In genomic region chr20:32543570-32544259, GRCh38 we compare ENCODE assay signal across 1 cellular context.
TF ChIP-seq lines count a peak whose summit lies in the region.

No MANE protein-coding gene starts in this region.

TF ChIP-seq in HepG2, 621 proteins besides CTCF, POLR2A, EP300 and RAD21 (continued from another document and continues in another):
- TF ChIP-seq ARID4A (CRISPR knock-in tag; IDR thresholded peaks at IDR 0.05; ENCODE audit: borderline replicate concordance) (peak; percentile 81; the same call in 1 of the 2 replicates), ZMYM4 (CRISPR knock-in tag; IDR thresholded peaks at IDR 0.05) (peak; percentile 92), ZNF784 (CRISPR knock-in tag; IDR thresholded peaks at IDR 0.05; ENCODE audit: borderline replicate concordance) (peak; percentile 99), CREB1 (IDR thresholded peaks at IDR 0.05) (no peak), CREB1 (CRISPR knock-in tag; IDR thresholded peaks at IDR 0.05) (no peak), UBTF (CRISPR knock-in tag; IDR thresholded peaks at IDR 0.05) (peak; percentile 95), PHF5A (CRISPR knock-in tag; IDR thresholded peaks at IDR 0.05; ENCODE audit: low read depth, unreplicated experiment) (peak; percentile 97), KDM5B (CRISPR knock-in tag; IDR thresholded peaks at IDR 0.05; ENCODE audit: borderline replicate concordance) (peak; percentile 97; the same call in 1 of the 2 replicates), SP1 (IDR thresholded peaks at IDR 0.05) (no peak), SP1 (CRISPR knock-in tag; IDR thresholded peaks at IDR 0.05) (peak; percentile 70; the same call in 1 of the 2 replicates), AKNA (CRISPR knock-in tag; IDR thresholded peaks at IDR 0.05; ENCODE audit: borderline replicate concordance) (no peak), MLXIP (CRISPR knock-in tag; IDR thresholded peaks at IDR 0.05; ENCODE audit: borderline replicate concordance) (peak; percentile 93; the same call in 1 of the 2 replicates), TOE1 (CRISPR knock-in tag; IDR thresholded peaks at IDR 0.05) (peak; percentile 58; the same call in 1 of the 2 replicates), ZNF780A (CRISPR knock-in tag; IDR thresholded peaks at IDR 0.05) (peak; percentile 98), ZNF629 (CRISPR knock-in tag; conservative IDR thresholded peaks at IDR 0.05) (peak; percentile 85), ZBTB8A (CRISPR knock-in tag; IDR thresholded peaks at IDR 0.05; ENCODE audit: borderline replicate concordance, low read depth) (no peak), NR3C1 (CRISPR knock-in tag; IDR thresholded peaks at IDR 0.05) (no peak), ZNF225 (CRISPR knock-in tag; IDR thresholded peaks at IDR 0.05) (0 out of 2 replicates have a peak, but pooled peaks have one; percentile 3), ZSCAN12 (CRISPR knock-in tag; IDR thresholded peaks at IDR 0.05) (peak; percentile 92), CCAR2 (optimal IDR thresholded peaks at IDR 0.05; ENCODE audit: low read depth, low read length) (no peak), HDAC6 (IDR thresholded peaks at IDR 0.05; ENCODE audit: low read depth, low read length) (no peak), PHB2 (IDR thresholded peaks at IDR 0.05; ENCODE audit: partially characterized antibody) (no peak), DDIT3 (CRISPR knock-in tag; IDR thresholded peaks at IDR 0.05) (no peak), ATF1 (CRISPR knock-in tag; IDR thresholded peaks at IDR 0.05) (no peak), PCBP2 (optimal IDR thresholded peaks at IDR 0.05; ENCODE audit: low read depth, low read length, poor library complexity, severe bottlenecking) (no peak), ATF7-NPFF (CRISPR knock-in tag; IDR thresholded peaks at IDR 0.05; ENCODE audit: low read depth) (peak; percentile 94), ZNF768 (CRISPR knock-in tag; IDR thresholded peaks at IDR 0.05) (peak; percentile 50; the same call in 1 of the 2 replicates), BRCA1 (CRISPR knock-in tag; IDR thresholded peaks at IDR 0.05) (peak; percentile 97), MLLT10 (CRISPR knock-in tag; IDR thresholded peaks at IDR 0.05) (no peak), ZNF710 (CRISPR knock-in tag; IDR thresholded peaks at IDR 0.05; ENCODE audit: borderline replicate concordance) (peak; percentile 99), NONO (IDR thresholded peaks at IDR 0.05) (no peak), NONO (CRISPR knock-in tag; conservative IDR thresholded peaks at IDR 0.05) (peak; percentile 99), KLF11 (CRISPR knock-in tag; IDR thresholded peaks at IDR 0.05) (peak; percentile 96; the same call in 1 of the 2 replicates), CHCHD3 (CRISPR knock-in tag; IDR thresholded peaks at IDR 0.05) (0 out of 2 replicates have a peak, but pooled peaks have one; percentile 1), RFX5 (IDR thresholded peaks at IDR 0.05; ENCODE audit: low read depth, low read length) (no peak), ZNF430 (CRISPR knock-in tag; IDR thresholded peaks at IDR 0.05) (peak; percentile 99), THRA (CRISPR knock-in tag; IDR thresholded peaks at IDR 0.05; ENCODE audit: borderline replicate concordance) (peak; percentile 95), ZBTB7B (CRISPR knock-in tag; IDR thresholded peaks at IDR 0.05) (peak; percentile 98), ZBTB39 (CRISPR knock-in tag; IDR thresholded peaks at IDR 0.05) (peak; percentile 84; the same call in 1 of the 2 replicates)
